In the genomic region with DNA sequence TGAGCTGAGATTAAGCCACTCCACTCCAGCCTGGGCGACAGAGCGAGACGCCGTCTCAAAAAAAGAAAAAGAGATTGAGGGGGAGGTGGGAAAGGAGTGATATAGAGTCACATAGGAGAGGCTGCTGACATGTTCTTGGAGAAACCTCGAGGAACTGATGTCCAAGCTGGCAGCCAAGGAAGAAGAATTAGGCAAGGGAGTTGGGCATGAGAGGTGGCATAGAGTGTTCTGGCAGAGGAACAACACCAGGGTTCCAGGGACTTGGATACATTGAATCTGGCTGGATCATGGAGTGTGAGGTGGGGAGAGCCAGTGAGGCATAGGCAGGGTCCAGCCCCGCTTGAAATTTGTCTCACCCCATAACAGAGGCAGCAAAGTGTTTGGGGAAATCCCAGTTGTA, we compare ENCODE assay signal across 16 cellular contexts. TPM values are rescaled to one million over a fixed set of nuclear protein-coding genes. Genes with fewer than 3 reads are reported as not detected.
A peak's percentile ranks its signal among the peaks of the same experiment; 100 is the strongest.
DNase-seq lines count a peak whose midpoint lies in the region; ATAC-seq and TF ChIP-seq lines count a peak whose summit lies in the region.
"Had no signal": no experiment of that assay in that cellular context is flagged by ENCODE, and none has a peak within 500 bp of the region (broad histone marks: within the 10 kb centered on the region; RNA-seq: fewer than 3 reads in every experiment).

No MANE protein-coding gene starts in this region.

- no TSS peak for BruUV-seq in PC-9 (replicated peaks; lab: Mats Ljungman, UMichigan)

- CTCF ChIA-PET in PC-9 (lab: Charles Lee) = no interaction called here

- H3K36me3 ChIP-seq in right atrium auricular region (no peaks in the 10 kb centered on the region), trophoblast cell (ENCODE audit: control insufficient read depth in 1 of 2, insufficient read depth in 2 of 2, low read length in 2 of 2) (peaks cover 13 to 15% of the 10 kb centered on the region in 2 experiments), PC-9 (ENCODE audit: low read depth) (no peaks in the 10 kb centered on the region)

- H3K79me2 ChIP-seq in trophoblast cell (ENCODE audit: control insufficient read depth, insufficient read depth, low read length, poor library complexity) (peaks cover 6% of the 10 kb centered on the region), PC-9 (ENCODE audit: low read depth) (peaks cover 37% of the 10 kb centered on the region)

- H3K4me1 ChIP-seq in right atrium auricular region = no peaks in the 10 kb centered on the region
- H3K4me1 ChIP-seq in foreskin keratinocyte = peaks cover 56% of the 10 kb centered on the region
- peaks cover 38 to 45% of the 10 kb centered on the region in 2 experiments for H3K4me1 ChIP-seq in trophoblast cell (ENCODE audit: control insufficient read depth in 1 of 2, insufficient read depth in 2 of 2, low read length in 2 of 2)
- H3K4me1 ChIP-seq in PC-9 (replicated peaks; ENCODE audit: insufficient read depth) = peaks cover 44% of the 10 kb centered on the region

- H3K4me3 Mint-ChIP-seq in T-helper 17 cell = no peak overlapping the region
- H3K4me3 Mint-ChIP-seq: B cell; CD4-positive, alpha-beta T cell had no signal

- H3K27me3 Mint-ChIP-seq in T-helper 17 cell = peaks cover 31% of the 10 kb centered on the region

- no peak overlapping the region for H2AK5ac ChIP-seq in trophoblast cell (ENCODE audit: low read length)

- intact Hi-C loops in Right ventricle myocardium superior (cut with DNase I) = no loop called here
- intact Hi-C loops in PC-9 (cut with micrococcal nuclease; ENCODE audit: unreplicated experiment) = no loop called here

- H3K9me3 ChIP-seq in right atrium auricular region = no peaks in the 10 kb centered on the region
- H3K9me3 ChIP-seq in T-helper 17 cell (ENCODE audit: control insufficient read depth, low read length, poor library complexity, severe bottlenecking) = no peaks in the 10 kb centered on the region
- H3K9me3 ChIP-seq in trophoblast cell (ENCODE audit: insufficient read depth, low read depth, low read length) = no peaks in the 10 kb centered on the region
- no peaks in the 10 kb centered on the region for H3K9me3 ChIP-seq in PC-9 (ENCODE audit: insufficient read depth, low read depth)

- H3K9me2 ChIP-seq in PC-9 (ENCODE audit: insufficient read depth) = no peaks in the 10 kb centered on the region

- peak overlapping the region; percentile 45 for H3K27ac Mint-ChIP-seq in T-helper 17 cell
- H3K27ac Mint-ChIP-seq: B cell; CD4-positive, alpha-beta T cell had no signal

- H2BK12ac ChIP-seq in trophoblast cell (ENCODE audit: low read length) = peak overlapping the region; percentile 11

- H2BK120ac ChIP-seq in trophoblast cell (ENCODE audit: insufficient read depth, low read length, poor library complexity) = no peak overlapping the region

- no peak overlapping the region for H3K4ac ChIP-seq in trophoblast cell (ENCODE audit: low read depth, low read length)

- no peak overlapping the region for H2AFZ ChIP-seq in trophoblast cell (ENCODE audit: insufficient read depth, low read length, poor library complexity)
- no peak overlapping the region for H2AFZ ChIP-seq in PC-9
- H2AFZ ChIP-seq: GM23248 had no signal

- H3K9ac ChIP-seq in trophoblast cell (ENCODE audit: low read length) = no peak overlapping the region
- H3K9ac ChIP-seq: GM23248 had no signal

- ATAC-seq in Right ventricle myocardium superior (ENCODE audit: poor library complexity) (peak; percentile 64), T-helper 17 cell (no peak), foreskin keratinocyte (no peak)

- WGBS in trophoblast cell (ENCODE audit: extremely low coverage, insufficient coverage, insufficient read length) = no CpG with 5 or more reads among the region's 6 CpGs

- H4K12ac ChIP-seq in trophoblast cell (ENCODE audit: low read depth, low read length) = no peak overlapping the region

- H3K27ac ChIP-seq in right atrium auricular region (no peak overlapping the region), foreskin keratinocyte (peak overlapping the region; percentile 92), trophoblast cell (ENCODE audit: low read depth, low read length) (peak overlapping the region; percentile 55), PC-9 (no peak overlapping the region)
- H3K27ac ChIP-seq: GM23248 had no signal

- no peak overlapping the region for H3K18ac ChIP-seq in trophoblast cell (ENCODE audit: low read length)

- DNase-seq in Right ventricle myocardium superior = no peak
- DNase-seq in right atrium auricular region (ENCODE audit: low spot score) = no peak
- DNase-seq in T-helper 17 cell = no peak
- DNase-seq in foreskin keratinocyte = no peak
- no peak for DNase-seq in trophoblast cell
- DNase-seq in PC-9 = no peak
- DNase-seq in SIG-M5 (lab: John Stamatoyannopoulos, UW) = no peak
- DNase-seq in NCI-H2171 (lab: John Stamatoyannopoulos, UW) = no peak
- DNase-seq: C1 segment of cervical spinal cord; Calu3; CD4-positive, alpha-beta T cell; DMS 273 treated with DMSO at 0.1 percent for 48 hours; DMS79; EL; GM23248 had no signal

- no peak overlapping the region for H3K23ac ChIP-seq in trophoblast cell (ENCODE audit: low read length)

- peak overlapping the region; percentile 26 for H3K4me2 ChIP-seq in trophoblast cell (ENCODE audit: low read length)
- H3K4me2 ChIP-seq in PC-9 = no peak overlapping the region

- H4K91ac ChIP-seq in trophoblast cell (ENCODE audit: low read depth, low read length) = no peak overlapping the region

- H3K79me1 ChIP-seq in trophoblast cell (ENCODE audit: low read length) = peaks cover 9% of the 10 kb centered on the region

- peaks cover 47% of the 10 kb centered on the region for H3F3A ChIP-seq in PC-9 (ENCODE audit: insufficient read depth, low read depth)

- no peaks in the 10 kb centered on the region for H4K20me1 ChIP-seq in PC-9 (ENCODE audit: insufficient read depth)

- POLR2A ChIA-PET in PC-9 (lab: Charles Lee; ENCODE audit: unreplicated experiment) = no interaction called here

- no peak overlapping the region for H3K14ac ChIP-seq in trophoblast cell (ENCODE audit: low read length)

- TF ChIP-seq CTCF in right atrium auricular region (IDR thresholded peaks at IDR 0.05) (no peak), foreskin keratinocyte (conservative IDR thresholded peaks at IDR 0.05) (no peak), PC-9 (conservative IDR thresholded peaks at IDR 0.05) (no peak)

- H3K27me3 ChIP-seq in right atrium auricular region (no peaks in the 10 kb centered on the region), foreskin keratinocyte (no peaks in the 10 kb centered on the region), trophoblast cell (ENCODE audit: insufficient read depth, low read length) (no peaks in the 10 kb centered on the region), PC-9 (ENCODE audit: insufficient read depth, low read depth) (no peaks in the 10 kb centered on the region)

- H3K4me3 ChIP-seq in right atrium auricular region (no peak overlapping the region), trophoblast cell (ENCODE audit: low read depth, low read length) (no peak overlapping the region), PC-9 (no peak overlapping the region)
- H3K4me3 ChIP-seq: GM23248 had no signal

- H3K36me3 Mint-ChIP-seq in T-helper 17 cell (ENCODE audit: low read depth) = no peaks in the 10 kb centered on the region

- no peak overlapping the region for H4K8ac ChIP-seq in trophoblast cell (ENCODE audit: low read depth, low read length)

- no peaks in the 10 kb centered on the region for H3K4me1 Mint-ChIP-seq in T-helper 17 cell
- H3K4me1 Mint-ChIP-seq: B cell had no signal

- no peak overlapping the region for H2BK5ac ChIP-seq in trophoblast cell (ENCODE audit: low read depth, low read length, poor library complexity)

RNA-seq across cellular contexts. Expression of gene CDH3, which starts 10.7 kb away (rescaled TPM):
- total RNA-seq in Right ventricle myocardium superior = not detected
- total RNA-seq in right atrium auricular region = 1 to 10 TPM; 1.7 to 3.5 TPM
- under 1 TPM; 0.37 to 0.42 TPM for total RNA-seq in T-helper 17 cell
- 449 and 561 TPM in 2 replicates for total RNA-seq in foreskin keratinocyte
- polyA plus RNA-seq in foreskin keratinocyte = 357 and 445 TPM in 2 replicates
- polyA plus RNA-seq in trophoblast cell (2013) = 306 and 323 TPM in 2 replicates
- total RNA-seq in PC-9 (2021) = 70.3 and 81.3 TPM in 2 replicates
- total RNA-seq: GM23248 had no signal
- polyA plus RNA-seq: GM23248 had no signal

Comparison
In these comparisons a context has a peak if more than half of its experiments do, and no peak if none do; other contexts are left out.
1. H3K27ac ChIP-seq: peak in foreskin keratinocyte (single experiment) and trophoblast cell (single experiment); none in right atrium auricular region (0 of 2) and PC-9 (single experiment).
2. RNA of gene CDH3, which starts 10.7 kb away (total RNA-seq): 449 to 561 TPM in foreskin keratinocyte and 70.3 to 81.3 TPM in PC-9; 1.7 to 3.5 TPM in right atrium auricular region, 0.37 to 0.42 TPM in T-helper 17 cell and not detected in Right ventricle myocardium superior (single experiment); every median in the first group is over 10 times any median in the second.